9 cellular contexts compared by ENCODE assay signal in genomic region chr1:161225178-161225533, GRCh38. TPM values are rescaled to one million over a fixed set of nuclear protein-coding genes. Genes with fewer than 3 reads are reported as not detected.
DNase-seq lines count a peak whose midpoint lies in the region; FAIRE-seq and TF ChIP-seq lines count a peak whose summit lies in the region.
"Had no signal": no experiment of that assay in that cellular context is flagged by ENCODE, and none has a peak within 500 bp of the region (broad histone marks: within the 10 kb centered on the region; RNA-seq: fewer than 3 reads in every experiment).

No MANE protein-coding gene starts in this region.

- peak overlapping the region; percentile 92 for H2AFZ ChIP-seq in Loucy (ENCODE audit: low read length)

- CTCF ChIA-PET in CD8-positive, alpha-beta memory T cell (lab: Charles Lee), result interaction anchor here (0.7 to 10.3 kb wide), 33 partner anchors 8 to 222 kb away, joined by 3 to 197 read pairs (median 7); partner anchors contain the start of genes ADAMTS4, B4GALT3, CFAP126 and DEDD

- no peaks in the 10 kb centered on the region for H4K20me1 ChIP-seq in Loucy (ENCODE audit: insufficient read depth, low read length, poor library complexity, severe bottlenecking)

- H3K4me3 Mint-ChIP-seq in CD8-positive, alpha-beta memory T cell, result peak overlapping the region in 2 of 7 donors; percentile 83 to 93
- H3K4me3 Mint-ChIP-seq in osteocyte (ENCODE audit: unreplicated experiment), result peak overlapping the region; percentile 35

- H3K9ac ChIP-seq in Loucy (ENCODE audit: low read depth, low read length, poor library complexity, severe bottlenecking), result no peak overlapping the region

- H3K36me3 Mint-ChIP-seq in CD8-positive, alpha-beta memory T cell, result peaks cover 0 to 27% (median 3%) of the 10 kb centered on the region in 3 donors
- peaks cover 3% of the 10 kb centered on the region for H3K36me3 Mint-ChIP-seq in osteocyte (ENCODE audit: unreplicated experiment)

- POLR2A ChIA-PET in CD8-positive, alpha-beta memory T cell (lab: Charles Lee), result interaction anchor here (0.6 to 2.2 kb wide), 21 partner anchors 20 to 1127 kb away, joined by 3 to 51 read pairs (median 5); partner anchors contain the start of genes ARHGAP30, B4GALT3, DEDD and IGSF8

- peaks cover 0 to 3% of the 10 kb centered on the region in 2 donors for H3K27me3 Mint-ChIP-seq in CD8-positive, alpha-beta memory T cell
- H3K27me3 Mint-ChIP-seq in osteocyte (ENCODE audit: unreplicated experiment), result peaks cover 5% of the 10 kb centered on the region

- peak overlapping the region; percentile 46 for H3K4me2 ChIP-seq in Loucy (ENCODE audit: low read depth, low read length, poor library complexity, severe bottlenecking)

- no peaks in the 10 kb centered on the region for H3F3A ChIP-seq in Loucy (ENCODE audit: low read depth)

- no peak overlapping the region for H3K4me3 ChIP-seq in CD8-positive, alpha-beta memory T cell (ENCODE audit: low read length)
- H3K4me3 ChIP-seq in Loucy (ENCODE audit: low read length, poor library complexity, severe bottlenecking), result peak overlapping the region; percentile 4
- peak overlapping the region in 32 of 59 donors; percentile 9 to 89 (median 77) for H3K4me3 ChIP-seq in dorsolateral prefrontal cortex

- peak overlapping the region; percentile 60 to 99 (median 92) for H3K27ac Mint-ChIP-seq in CD8-positive, alpha-beta memory T cell
- peak overlapping the region; percentile 75 for H3K27ac Mint-ChIP-seq in osteocyte (ENCODE audit: unreplicated experiment)

- no peak for DNase-seq in CD8-positive, alpha-beta memory T cell
- DNase-seq in dorsolateral prefrontal cortex (no peak), osteocyte (ENCODE audit: extremely low spot score, unreplicated experiment) (no peak), DMS79 (lab: John Stamatoyannopoulos, UW) (no peak), NCI-H226 (no peak), mucosa of gallbladder (ENCODE audit: low spot score) (no peak), H54 (ENCODE audit: insufficient read length, low spot score) (no peak)

- H3K27me3 ChIP-seq in CD8-positive, alpha-beta memory T cell (ENCODE audit: insufficient read depth, low read length, poor library complexity, severe bottlenecking), result no peaks in the 10 kb centered on the region
- H3K27me3 ChIP-seq in Loucy (ENCODE audit: insufficient read depth, low read length, poor library complexity, severe bottlenecking) (no peaks in the 10 kb centered on the region), dorsolateral prefrontal cortex (no peaks in the 10 kb centered on the region)

- no peaks in the 10 kb centered on the region for H3K9me2 ChIP-seq in Loucy (replicated peaks; ENCODE audit: low read depth, low read length)

- intact Hi-C loops in dorsolateral prefrontal cortex (cut with DNase I), result loop anchor here (2.0 to 5.0 kb wide), 6 partner anchors 22 to 157 kb away; partner anchors contain the start of genes SDHC (in 2 of the 2), CFAP126 (in 1 of the 2) and NDUFS2 (in 1 of the 2)

- peaks cover 31 to 32% (median 31%) of the 10 kb centered on the region in 3 donors for H3K4me1 Mint-ChIP-seq in CD8-positive, alpha-beta memory T cell
- H3K4me1 Mint-ChIP-seq in osteocyte (ENCODE audit: unreplicated experiment), result peaks cover 22% of the 10 kb centered on the region

- H3K9me3 ChIP-seq in CD8-positive, alpha-beta memory T cell (ENCODE audit: low read length), result no peaks in the 10 kb centered on the region
- H3K9me3 ChIP-seq in Loucy (ENCODE audit: insufficient read depth, low read depth, low read length), result no peaks in the 10 kb centered on the region

- peaks cover 26% of the 10 kb centered on the region for H3K4me1 ChIP-seq in CD8-positive, alpha-beta memory T cell (ENCODE audit: insufficient read depth, low read length)
- H3K4me1 ChIP-seq in Loucy (ENCODE audit: insufficient read depth, low read length, poor library complexity, severe bottlenecking), result peaks cover 21% of the 10 kb centered on the region

- TF ChIP-seq CTCF in Loucy (conservative IDR thresholded peaks at IDR 0.05; ENCODE audit: low read length) (no peak), dorsolateral prefrontal cortex (IDR thresholded peaks at IDR 0.05 in 54 of 56, conservative IDR thresholded peaks at IDR 0.05 in 2 of 56; ENCODE audit: low read depth in 1 of 56, partially characterized antibody in 56 of 56) (no peak), osteocyte (IDR thresholded peaks at IDR 0.05) (no peak)

- no peaks in the 10 kb centered on the region for H3K9me3 Mint-ChIP-seq in CD8-positive, alpha-beta memory T cell
- no peaks in the 10 kb centered on the region for H3K9me3 Mint-ChIP-seq in osteocyte (ENCODE audit: unreplicated experiment)

- no peak for FAIRE-seq in H54 (lab: Jason Lieb, UNC)

- H3K36me3 ChIP-seq in CD8-positive, alpha-beta memory T cell (ENCODE audit: insufficient read depth, low read length), result peaks cover 15% of the 10 kb centered on the region
- no peaks in the 10 kb centered on the region; the same call in 1 of the 2 replicates for H3K36me3 ChIP-seq in Loucy (ENCODE audit: insufficient read depth, low read length)

- H3K27ac ChIP-seq in CD8-positive, alpha-beta memory T cell (ENCODE audit: low read depth, low read length), result no peak overlapping the region
- H3K27ac ChIP-seq in dorsolateral prefrontal cortex, result peak overlapping the region; percentile 8 to 93 (median 75)

- H3K79me2 ChIP-seq in Loucy (ENCODE audit: insufficient read depth, low read length), result 0 out of 2 replicates have a peak, but pooled peaks cover 4% of the 10 kb centered on the region

- no peak for TF ChIP-seq POLR2A in H54 (IDR thresholded peaks at IDR 0.05; ENCODE audit: low read depth, low read length)

RNA-seq across cellular contexts. Expression of gene TOMM40L, which starts 0.7 kb away (rescaled TPM):
- 10 to 100 TPM; 24.7 to 26.1 TPM for total RNA-seq in CD8-positive, alpha-beta memory T cell
- polyA plus RNA-seq in CD8-positive, alpha-beta memory T cell, result 6.9 TPM
- total RNA-seq in dorsolateral prefrontal cortex (10 to 100 TPM; 20.2 to 44.3 (median 32.3) TPM), osteocyte (8.6 and 10.3 TPM in 2 replicates), mucosa of gallbladder (15.1 TPM)

RNA-seq across cellular contexts. Expression of gene APOA2, which starts 1.7 kb away (rescaled TPM):
- total RNA-seq in CD8-positive, alpha-beta memory T cell, result not detected
- not detected for polyA plus RNA-seq in CD8-positive, alpha-beta memory T cell
- total RNA-seq in dorsolateral prefrontal cortex, result not detected
- not detected in 2 replicates for total RNA-seq in osteocyte
- total RNA-seq in mucosa of gallbladder, result 5.1 TPM
- total RNA-seq: subcutaneous adipose tissue had no signal

RNA-seq across cellular contexts. Expression of gene FCER1G, which starts 10.1 kb away (rescaled TPM):
- total RNA-seq in CD8-positive, alpha-beta memory T cell, result 1 to 10 TPM; 4.1 to 5.1 TPM
- 19.0 TPM for polyA plus RNA-seq in CD8-positive, alpha-beta memory T cell
- total RNA-seq in dorsolateral prefrontal cortex (10 to 100 TPM in 76 of 120 experiments, 1 to 10 TPM in 44; 1.7 to 86.4 (median 12.9) TPM), osteocyte (not detected in 2 replicates), mucosa of gallbladder (31.5 TPM)

RNA-seq across cellular contexts. Expression of gene NR1I3, which starts 12.8 kb away (rescaled TPM):
- total RNA-seq in CD8-positive, alpha-beta memory T cell, result not detected
- polyA plus RNA-seq in CD8-positive, alpha-beta memory T cell, result not detected
- 1 to 10 TPM in 1 of 120 experiments, under 1 TPM in 7, not detected in 112; 0.27 to 1.7 (median 0.59) TPM for total RNA-seq in dorsolateral prefrontal cortex
- not detected in 2 replicates for total RNA-seq in osteocyte
- total RNA-seq in mucosa of gallbladder, result not detected
- total RNA-seq: subcutaneous adipose tissue had no signal

RNA-seq across cellular contexts. Expression of gene NDUFS2, which starts 23.0 kb away (rescaled TPM):
- total RNA-seq in CD8-positive, alpha-beta memory T cell, result 10 to 100 TPM; 93.5 to 97.1 TPM
- polyA plus RNA-seq in CD8-positive, alpha-beta memory T cell, result 82.1 TPM
- 100 to 1,000 TPM in 116 of 120 experiments, 10 to 100 TPM in 4; 77.0 to 176 (median 131) TPM for total RNA-seq in dorsolateral prefrontal cortex
- 82.0 and 82.5 TPM in 2 replicates for total RNA-seq in osteocyte
- total RNA-seq in mucosa of gallbladder, result 82.5 TPM
